ENCODE assay signal across 21 cellular contexts in genomic region chr3:174325834-174326705, GRCh38.
DNase-seq lines count a peak whose midpoint lies in the region; ATAC-seq, FAIRE-seq and TF ChIP-seq lines count a peak whose summit lies in the region.
"Had no signal": no experiment of that assay in that cellular context is flagged by ENCODE, and none has a peak within 500 bp of the region (broad histone marks: within the 10 kb centered on the region; RNA-seq: fewer than 3 reads in every experiment).

No MANE protein-coding gene starts in this region.

- H3K4me1 Mint-ChIP-seq in effector memory CD8-positive, alpha-beta T cell (ENCODE audit: low read depth in 2 of 2), result no peaks in the 10 kb centered on the region
- H3K4me1 Mint-ChIP-seq: activated naive CD8-positive, alpha-beta T cell treated with anti-CD3 and anti-CD28 coated beads for 36 hours; B cell; nephron progenitor cell; T-cell had no signal

- H3K27ac ChIP-seq in kidney (ENCODE audit: low read depth in 2 of 2, low read length in 2 of 2) (no peak overlapping the region), brain microvascular endothelial cell (no peak overlapping the region)
- H3K27ac ChIP-seq: vagina had no signal

- DNase-seq in AG08395 (ENCODE audit: low spot score), result peak; percentile 61
- DNase-seq in HFF-Myc (ENCODE audit: extremely low read depth, low read depth), result peak; percentile 38
- DNase-seq in cardiac fibroblast (ENCODE audit: low read depth in 2 of 2), result peak; percentile 39 to 40
- peak; percentile 61 for DNase-seq in myocyte (ENCODE audit: low read depth)
- DNase-seq in NCI-H2196 (lab: John Stamatoyannopoulos, UW; ENCODE audit: unreplicated experiment), result no peak
- no peak for DNase-seq in effector memory CD8-positive, alpha-beta T cell
- no peak for DNase-seq in kidney
- DNase-seq in brain microvascular endothelial cell, result no peak
- DNase-seq: activated CD4-positive, alpha-beta T cell treated with anti-CD3 and anti-CD28 coated beads for 1 hour; activated CD8-positive, alpha-beta memory T cell treated with anti-CD3 and anti-CD28 coated beads, Interleukin-2, amount 50 U/mL, for 4 hours; activated naive CD8-positive, alpha-beta T cell treated with anti-CD3 and anti-CD28 coated beads for 36 hours; erythroblast; Karpas-422; NCI-H1436 treated with DMSO at 0.1 percent for 48 hours; nephron progenitor cell; T-cell had no signal

- no peaks in the 10 kb centered on the region for H3K36me3 ChIP-seq in kidney (ENCODE audit: control insufficient read depth in 1 of 2, insufficient read depth in 2 of 2, low read length in 2 of 2)
- no peaks in the 10 kb centered on the region for H3K36me3 ChIP-seq in brain microvascular endothelial cell (replicated peaks)
- H3K36me3 ChIP-seq: vagina had no signal

- H3K4me3 ChIP-seq in HFF-Myc (replicated peaks; ENCODE audit: low read depth, low read length), result no peak overlapping the region
- H3K4me3 ChIP-seq in cardiac fibroblast (replicated peaks in 1 of 2; ENCODE audit: low read depth in 2 of 2, low read length in 2 of 2), result no peak overlapping the region
- no peak overlapping the region for H3K4me3 ChIP-seq in kidney (ENCODE audit: low read length in 2 of 2)
- no peak overlapping the region for H3K4me3 ChIP-seq in brain microvascular endothelial cell (ENCODE audit: low read depth, low read length)
- H3K4me3 ChIP-seq: skin epidermis, vagina had no signal

- no peak overlapping the region for H3K27ac Mint-ChIP-seq in effector memory CD8-positive, alpha-beta T cell
- H3K27ac Mint-ChIP-seq: activated naive CD8-positive, alpha-beta T cell treated with anti-CD3 and anti-CD28 coated beads for 36 hours; B cell; nephron progenitor cell; stimulated activated naive CD8-positive, alpha-beta T cell treated with anti-CD3 and anti-CD28 coated beads, Interleukin-15, Interleukin-2, amounts not matched to agents 100 ng/mL and 50 ng/mL, for 24 hours; T-cell had no signal

- no peaks in the 10 kb centered on the region for H3K27me3 ChIP-seq in brain microvascular endothelial cell (replicated peaks)
- H3K27me3 ChIP-seq: vagina had no signal

- no peak overlapping the region for H3K9ac ChIP-seq in kidney (ENCODE audit: low read length in 2 of 2)

- no peaks in the 10 kb centered on the region for H3K27me3 Mint-ChIP-seq in effector memory CD8-positive, alpha-beta T cell
- H3K27me3 Mint-ChIP-seq: activated naive CD8-positive, alpha-beta T cell treated with anti-CD3 and anti-CD28 coated beads for 36 hours; B cell; stimulated activated naive CD8-positive, alpha-beta T cell treated with anti-CD3 and anti-CD28 coated beads, Interleukin-15, Interleukin-2, amounts not matched to agents 100 ng/mL and 50 ng/mL, for 24 hours; T-cell had no signal

- no peak for FAIRE-seq in kidney (lab: Jason Lieb, UNC)

- H3K9me3 Mint-ChIP-seq in effector memory CD8-positive, alpha-beta T cell, result peaks cover 13 to 16% of the 10 kb centered on the region in 2 donors

- no peaks in the 10 kb centered on the region for H3K9me3 ChIP-seq in kidney (ENCODE audit: control insufficient read depth in 1 of 2, low read length in 2 of 2)
- H3K9me3 ChIP-seq: vagina had no signal

- intact Hi-C loops in kidney (cut with DNase I), result no loop called here

- TF ChIP-seq CTCF in HFF-Myc (IDR thresholded peaks at IDR 0.05; ENCODE audit: low read depth, low read length, missing control alignments) (no peak), cardiac fibroblast (IDR thresholded peaks at IDR 0.05; ENCODE audit: low read depth, low read length) (no peak), kidney (IDR thresholded peaks at IDR 0.05; ENCODE audit: borderline replicate concordance, extremely low read depth, insufficient read depth) (no peak), brain microvascular endothelial cell (IDR thresholded peaks at IDR 0.05; ENCODE audit: low read depth, low read length, missing control alignments) (no peak)

- ATAC-seq in effector memory CD8-positive, alpha-beta T cell (replicated peaks), result no peak
- ATAC-seq: Panc1, T-cell had no signal

- in situ Hi-C loops in brain microvascular endothelial cell (cut with HindIII; ENCODE audit: low pct_ligation_motif_present, low sequenced_read_pairs), result no loop called here

- no peaks in the 10 kb centered on the region for H3K4me1 ChIP-seq in kidney (ENCODE audit: control insufficient read depth in 1 of 2, insufficient read depth in 1 of 2, low read depth in 1 of 2, low read length in 2 of 2)
- H3K4me1 ChIP-seq: vagina had no signal

- no peak overlapping the region for H3K4me3 Mint-ChIP-seq in effector memory CD8-positive, alpha-beta T cell
- H3K4me3 Mint-ChIP-seq: activated naive CD8-positive, alpha-beta T cell treated with anti-CD3 and anti-CD28 coated beads for 36 hours; B cell; nephron progenitor cell; stimulated activated naive CD8-positive, alpha-beta T cell treated with anti-CD3 and anti-CD28 coated beads, Interleukin-15, Interleukin-2, amounts not matched to agents 100 ng/mL and 50 ng/mL, for 24 hours; T-cell had no signal

- no peaks in the 10 kb centered on the region for H3K36me3 Mint-ChIP-seq in effector memory CD8-positive, alpha-beta T cell (ENCODE audit: insufficient read depth)
- H3K36me3 Mint-ChIP-seq: activated naive CD8-positive, alpha-beta T cell treated with anti-CD3 and anti-CD28 coated beads for 36 hours; T-cell had no signal

Comparison
In these comparisons a context has a peak if more than half of its experiments do, and no peak if none do; other contexts are left out.
1. DNase-seq: peak in AG08395 (single experiment), HFF-Myc (single experiment), cardiac fibroblast (2 of 2) and myocyte (single experiment); none in NCI-H2196 (single experiment), effector memory CD8-positive, alpha-beta T cell (0 of 3), kidney (single experiment) and brain microvascular endothelial cell (single experiment).